ENCODE assay signal across 7 cellular contexts in the genomic region with DNA sequence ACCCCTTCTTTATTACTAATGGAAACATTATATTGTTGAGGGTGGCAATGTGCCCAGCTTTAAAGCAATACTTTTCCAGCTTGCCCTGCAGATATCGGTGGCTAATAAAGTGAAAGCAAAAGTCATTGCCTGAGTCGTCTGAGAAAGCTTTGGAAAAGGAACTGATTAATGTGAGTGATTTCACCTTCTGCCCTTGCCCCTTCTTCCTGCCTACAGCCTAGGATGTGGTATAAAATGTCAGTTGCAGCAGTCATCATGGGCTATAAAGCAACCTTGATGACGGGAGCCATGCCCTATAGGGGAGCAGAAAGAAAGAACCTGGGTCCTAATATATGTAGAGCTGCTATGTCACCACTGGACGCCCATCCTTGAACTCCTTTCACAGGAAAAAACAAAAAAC.
DNase-seq lines count a peak whose midpoint lies in the region; ATAC-seq and TF ChIP-seq lines count a peak whose summit lies in the region.

No MANE protein-coding gene starts in this region.

- no peaks in the 10 kb centered on the region for H3K4me1 ChIP-seq in sigmoid colon

- H3K9me3 ChIP-seq in MG63 (no peaks in the 10 kb centered on the region), sigmoid colon (no peaks in the 10 kb centered on the region)

- TF ChIP-seq CTCF in sigmoid colon (IDR thresholded peaks at IDR 0.05): no peak
- TF ChIP-seq CTCF in progenitor cell of endocrine pancreas (IDR thresholded peaks at IDR 0.05; ENCODE audit: unreplicated experiment): no peak

- no peak overlapping the region for H3K27ac ChIP-seq in sigmoid colon

- no peaks in the 10 kb centered on the region for H3K27me3 Mint-ChIP-seq in progenitor cell of endocrine pancreas

- no peak overlapping the region for H3K4me3 Mint-ChIP-seq in progenitor cell of endocrine pancreas (ENCODE audit: low read depth)

- H3K36me3 Mint-ChIP-seq in progenitor cell of endocrine pancreas (ENCODE audit: insufficient read depth): no peaks in the 10 kb centered on the region

- H3K4me3 ChIP-seq in MG63: peak overlapping the region; percentile 24; the same call in 1 of the 2 replicates
- H3K4me3 ChIP-seq in sigmoid colon: peak overlapping the region in 3 of 4 donors; percentile 22 to 26 (median 23)

- no peak for TF ChIP-seq POLR2A in sigmoid colon (IDR thresholded peaks at IDR 0.05)

- 13 to 20% methylated on average over 4 of the region's 4 CpGs for WGBS in sigmoid colon, 2 donors

- ATAC-seq in GM18508 (IDR thresholded peaks at IDR 0.05; ENCODE audit: insufficient read depth, unreplicated experiment): peak; percentile 16

- no peaks in the 10 kb centered on the region for H3K36me3 ChIP-seq in MG63
- H3K36me3 ChIP-seq in sigmoid colon: no peaks in the 10 kb centered on the region

- DNase-seq in MG63: no peak
- peak; percentile 55 for DNase-seq in dermis blood vessel endothelial cell
- no peak for DNase-seq in sigmoid colon
- DNase-seq in epidermal melanocyte (ENCODE audit: insufficient read length, low spot score): no peak
- DNase-seq in progenitor cell of endocrine pancreas (ENCODE audit: low spot score, unreplicated experiment): no peak
- no peak for DNase-seq in NCI-H446 treated with DMSO at 0.1 percent for 48 hours (lab: John Stamatoyannopoulos, UW)

- peaks cover 16% of the 10 kb centered on the region for H3K9me3 Mint-ChIP-seq in progenitor cell of endocrine pancreas (ENCODE audit: low read depth)

- intact Hi-C loops in sigmoid colon (cut with DNase I): no loop called here

- no peaks in the 10 kb centered on the region for H3K4me1 Mint-ChIP-seq in progenitor cell of endocrine pancreas (ENCODE audit: low read depth)

- H3K27ac Mint-ChIP-seq in progenitor cell of endocrine pancreas: no peak overlapping the region

- TF ChIP-seq EP300 in sigmoid colon (IDR thresholded peaks at IDR 0.05): no peak

- H3K27me3 ChIP-seq in MG63: no peaks in the 10 kb centered on the region
- H3K27me3 ChIP-seq in sigmoid colon: no peaks in the 10 kb centered on the region
